In genomic region chr11:133582731-133583130, GRCh38 we compare ENCODE assay signal across 28 cellular contexts. TPM values are rescaled to one million over a fixed set of nuclear protein-coding genes. Genes with fewer than 3 reads are reported as not detected.
"Had no signal": no experiment of that assay in that cellular context is flagged by ENCODE, and none has a peak within 500 bp of the region (broad histone marks: within the 10 kb centered on the region; RNA-seq: fewer than 3 reads in every experiment).

No MANE protein-coding gene starts in this region.

- H3K27ac ChIP-seq: ovary, parathyroid adenoma, psoas muscle, right lobe of liver, sigmoid colon, stomach, thoracic aorta, thyroid gland, tibial nerve, upper lobe of left lung, vagina had no signal

- H3K79me2 ChIP-seq: parathyroid adenoma had no signal

- H3K9ac ChIP-seq: parathyroid adenoma had no signal

- ATAC-seq: natural killer cell; psoas muscle; right cardiac atrium; right lobe of liver; stimulated activated effector memory CD8-positive, alpha-beta T cell treated with anti-CD3 and anti-CD28 coated beads, Interleukin-12 subunit alpha, Interleukin-12 subunit beta, amount 100 ng/mL, for 72 hours; stimulated activated naive B cell treated with anti-CD40 and anti-IgM and Interleukin-4, amounts not matched to agents 10 μg/mL and 1 μg/mL and 100 μg/mL, for 72 hours had no signal

- H3K4me3 ChIP-seq: ovary, psoas muscle, right lobe of liver, sigmoid colon, stomach, thoracic aorta, thyroid gland, tibial nerve, upper lobe of left lung, vagina had no signal

- H3K4me1 Mint-ChIP-seq: natural killer cell; nephron; stimulated activated effector memory CD8-positive, alpha-beta T cell treated with anti-CD3 and anti-CD28 coated beads, Interleukin-12 subunit alpha, Interleukin-12 subunit beta, amount 100 ng/mL, for 72 hours; stimulated activated naive B cell treated with anti-CD40 and anti-IgM and Interleukin-4, amounts not matched to agents 10 μg/mL and 1 μg/mL and 100 μg/mL, for 72 hours had no signal

- H3K27ac Mint-ChIP-seq: natural killer cell; nephron; progenitor cell of endocrine pancreas; stimulated activated effector memory CD8-positive, alpha-beta T cell treated with anti-CD3 and anti-CD28 coated beads, Interleukin-12 subunit alpha, Interleukin-12 subunit beta, amount 100 ng/mL, for 72 hours; stimulated activated naive B cell treated with anti-CD40 and anti-IgM and Interleukin-4, amounts not matched to agents 10 μg/mL and 1 μg/mL and 100 μg/mL, for 72 hours; stimulated activated naive CD8-positive, alpha-beta T cell treated with anti-CD3 and anti-CD28 coated beads, Interleukin-15, Interleukin-2, amounts not matched to agents 100 ng/mL and 50 ng/mL, for 24 hours had no signal

- H3K4me3 Mint-ChIP-seq: natural killer cell; nephron; stimulated activated effector memory CD8-positive, alpha-beta T cell treated with anti-CD3 and anti-CD28 coated beads, Interleukin-12 subunit alpha, Interleukin-12 subunit beta, amount 100 ng/mL, for 72 hours; stimulated activated naive B cell treated with anti-CD40 and anti-IgM and Interleukin-4, amounts not matched to agents 10 μg/mL and 1 μg/mL and 100 μg/mL, for 72 hours; stimulated activated naive CD8-positive, alpha-beta T cell treated with anti-CD3 and anti-CD28 coated beads, Interleukin-15, Interleukin-2, amounts not matched to agents 100 ng/mL and 50 ng/mL, for 24 hours had no signal

- H3K27me3 Mint-ChIP-seq: stimulated activated naive B cell treated with anti-CD40 and anti-IgM and Interleukin-4, amounts not matched to agents 10 μg/mL and 1 μg/mL and 100 μg/mL, for 72 hours; stimulated activated naive CD8-positive, alpha-beta T cell treated with anti-CD3 and anti-CD28 coated beads, Interleukin-15, Interleukin-2, amounts not matched to agents 100 ng/mL and 50 ng/mL, for 24 hours had no signal

- H3K4me1 ChIP-seq: parathyroid adenoma, psoas muscle, right lobe of liver, sigmoid colon, stomach, thyroid gland, tibial nerve, upper lobe of left lung, vagina had no signal

- H3K36me3 Mint-ChIP-seq: natural killer cell; stimulated activated effector memory CD8-positive, alpha-beta T cell treated with anti-CD3 and anti-CD28 coated beads, Interleukin-12 subunit alpha, Interleukin-12 subunit beta, amount 100 ng/mL, for 72 hours; stimulated activated naive B cell treated with anti-CD40 and anti-IgM and Interleukin-4, amounts not matched to agents 10 μg/mL and 1 μg/mL and 100 μg/mL, for 72 hours had no signal

- H2AFZ ChIP-seq: parathyroid adenoma had no signal

- H3K36me3 ChIP-seq: ovary, right lobe of liver, sigmoid colon, stomach, thoracic aorta, thyroid gland, tibial nerve, upper lobe of left lung, vagina had no signal

- DNase-seq: natural killer cell; occipital lobe; ovary; posterior cingulate gyrus; psoas muscle; right cardiac atrium; right lobe of liver; sigmoid colon; small intestine; stimulated activated CD4-positive, alpha-beta T cell treated with anti-CD3 and anti-CD28 coated beads, Interleukin-15, amount 100 ng/mL, for 24 hours; stimulated activated CD4-positive, alpha-beta T cell treated with anti-CD3 and anti-CD28 coated beads, Interleukin-2, amount 100 ng/mL, for 24 hours; stimulated activated CD4-positive, alpha-beta T cell treated with anti-CD3 and anti-CD28 coated beads, Interleukin-2, amount 100 ng/mL, for 48 hours; stimulated activated CD4-positive, alpha-beta T cell treated with anti-CD3 and anti-CD28 coated beads, Interleukin-4, amount 100 ng/mL, for 24 hours; stimulated activated naive B cell treated with anti-CD40 and anti-IgM and Interleukin-4, amounts not matched to agents 10 μg/mL and 1 μg/mL and 100 μg/mL, for 72 hours; stimulated activated naive CD4-positive, alpha-beta T cell treated with Interleukin-2 at 50 U/mL for 16 hours; stomach; thyroid gland; trophoblast cell; upper lobe of left lung had no signal

- H3K9me3 Mint-ChIP-seq: nephron had no signal

- H3K27me3 ChIP-seq: ovary, right lobe of liver, thyroid gland, tibial nerve, upper lobe of left lung, vagina had no signal

- H3K9me3 ChIP-seq: ovary, psoas muscle, right lobe of liver, thoracic aorta, thyroid gland, upper lobe of left lung, vagina had no signal

RNA-seq across cellular contexts. Expression of gene OPCML, which starts 50.4 kb away (rescaled TPM):
- total RNA-seq: natural killer cell, renal cortical epithelial cell, thoracic aorta, vagina had no signal
